ENCODE assay signal across 9 cellular contexts in the genomic region with DNA sequence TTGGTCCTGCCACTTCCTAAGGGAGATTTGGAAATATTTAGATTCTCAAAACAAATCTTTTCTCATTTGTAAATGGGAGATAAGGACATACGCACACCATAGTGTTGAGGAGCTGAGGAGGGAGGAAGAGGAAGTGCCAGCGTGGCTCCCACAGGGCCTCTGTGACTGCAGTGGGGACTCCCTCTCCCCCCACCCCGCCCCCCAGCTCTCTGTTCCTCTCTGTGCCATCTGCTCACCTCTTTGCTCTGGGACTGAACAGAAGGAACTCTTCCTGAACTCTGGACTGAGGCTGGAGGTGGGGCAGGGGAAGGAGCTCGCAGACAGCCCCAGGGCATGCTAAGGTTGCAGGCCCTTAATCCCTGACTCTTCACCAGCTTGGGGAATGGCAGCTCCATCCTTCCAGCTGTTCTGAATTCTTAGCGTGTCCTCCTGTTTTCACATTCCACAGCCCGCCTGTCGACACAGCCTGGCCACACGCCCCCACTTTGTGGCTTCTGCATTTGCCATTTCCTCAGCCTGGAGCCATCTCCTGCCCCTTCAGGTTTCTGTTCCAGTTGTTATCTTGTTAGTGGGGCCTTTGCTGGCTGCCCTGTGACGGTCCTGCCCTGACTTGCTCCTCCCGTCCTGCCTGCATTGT. TPM values are rescaled to one million over a fixed set of nuclear protein-coding genes. Genes with fewer than 3 reads are reported as not detected.
DNase-seq lines count a peak whose midpoint lies in the region; ATAC-seq and TF ChIP-seq lines count a peak whose summit lies in the region.
"Had no signal": no experiment of that assay in that cellular context is flagged by ENCODE, and none has a peak within 500 bp of the region (broad histone marks: within the 10 kb centered on the region; RNA-seq: fewer than 3 reads in every experiment).

No MANE protein-coding gene starts in this region.

- 78 to 83% methylated on average over 1 to 10 of the region's 10 CpGs for WGBS in transverse colon (ENCODE audit: low coverage in 1 of 2), 2 donors

- H3K9me3 ChIP-seq in right atrium auricular region (no peaks in the 10 kb centered on the region), T-helper 17 cell (ENCODE audit: control insufficient read depth, low read length, poor library complexity, severe bottlenecking) (no peaks in the 10 kb centered on the region), left ventricle myocardium inferior (replicated peaks) (no peaks in the 10 kb centered on the region), transverse colon (no peaks in the 10 kb centered on the region)

- no peak overlapping the region for H3K4me3 Mint-ChIP-seq in T-helper 17 cell
- H3K4me3 Mint-ChIP-seq: activated CD4-positive, alpha-beta memory T cell treated with anti-CD3 and anti-CD28 coated beads for 36 hours had no signal

- no peaks in the 10 kb centered on the region for H3K4me1 ChIP-seq in right atrium auricular region
- no peaks in the 10 kb centered on the region for H3K4me1 ChIP-seq in left ventricle myocardium inferior
- no peaks in the 10 kb centered on the region for H3K4me1 ChIP-seq in transverse colon

- H3K4me3 ChIP-seq in right atrium auricular region (no peak overlapping the region), left ventricle myocardium inferior (no peak overlapping the region), transverse colon (no peak overlapping the region)

- DNase-seq in Right ventricle myocardium superior (peak; percentile 64), right atrium auricular region (ENCODE audit: low spot score) (no peak), T-helper 17 cell (no peak), left ventricle myocardium inferior (peak; percentile 36), transverse colon (peak; percentile 25), DMS53 treated with DMSO at 0.1 percent for 48 hours (lab: John Stamatoyannopoulos, UW; ENCODE audit: unreplicated experiment) (no peak), T-helper 1 cell (no peak)
- DNase-seq: activated CD4-positive, alpha-beta memory T cell treated with anti-CD3 and anti-CD28 coated beads for 36 hours had no signal

- no peak for TF ChIP-seq POLR2A in transverse colon (IDR thresholded peaks at IDR 0.05)

- H3K27me3 ChIP-seq in right atrium auricular region (no peaks in the 10 kb centered on the region), left ventricle myocardium inferior (ENCODE audit: low read depth) (no peaks in the 10 kb centered on the region), transverse colon (no peaks in the 10 kb centered on the region)

- H3K4me1 Mint-ChIP-seq in T-helper 17 cell = peaks cover 5% of the 10 kb centered on the region

- H3K27ac Mint-ChIP-seq in T-helper 17 cell = peak overlapping the region; percentile 57
- H3K27ac Mint-ChIP-seq: activated CD4-positive, alpha-beta memory T cell treated with anti-CD3 and anti-CD28 coated beads for 36 hours had no signal

- peaks cover 84% of the 10 kb centered on the region for H3K36me3 ChIP-seq in right atrium auricular region
- peaks cover 97% of the 10 kb centered on the region for H3K36me3 ChIP-seq in left ventricle myocardium inferior
- H3K36me3 ChIP-seq in transverse colon = peaks cover 0 to 69% (median 32%) of the 10 kb centered on the region in 4 donors

- H3K27ac ChIP-seq in right atrium auricular region (no peak overlapping the region), left ventricle myocardium inferior (replicated peaks) (no peak overlapping the region), transverse colon (no peak overlapping the region)

- ATAC-seq in Right ventricle myocardium superior (ENCODE audit: poor library complexity) (peak; percentile 41), T-helper 17 cell (peak; percentile 38), HG03520 (IDR thresholded peaks at IDR 0.05; ENCODE audit: unreplicated experiment) (no peak)

- peaks cover 18% of the 10 kb centered on the region for H3K36me3 Mint-ChIP-seq in T-helper 17 cell (ENCODE audit: low read depth)

- TF ChIP-seq EP300 in transverse colon (IDR thresholded peaks at IDR 0.05; ENCODE audit: low read depth) = no peak

- intact Hi-C loops in Right ventricle myocardium superior (cut with DNase I) = no loop called here
- intact Hi-C loops in left ventricle myocardium inferior (cut with micrococcal nuclease) = no loop called here
- intact Hi-C loops in transverse colon (cut with DNase I; ENCODE audit: low total_unique reads) = no loop called here

- in situ Hi-C loops in transverse colon (cut with MboI; ENCODE audit: low pct_ligation_motif_present in 1 of 4, low pct_unique_long_range_greater_than_20kb in 1 of 4, low sequenced_read_pairs in 3 of 4) = no loop called here

- H3K27me3 Mint-ChIP-seq in T-helper 17 cell = no peaks in the 10 kb centered on the region
- H3K27me3 Mint-ChIP-seq: activated CD4-positive, alpha-beta memory T cell treated with anti-CD3 and anti-CD28 coated beads for 36 hours had no signal

- TF ChIP-seq CTCF in right atrium auricular region (IDR thresholded peaks at IDR 0.05) (no peak), left ventricle myocardium inferior (IDR thresholded peaks at IDR 0.05; ENCODE audit: borderline replicate concordance) (no peak), transverse colon (IDR thresholded peaks at IDR 0.05) (no peak)

RNA-seq across cellular contexts. Expression of gene DDX27, which starts 11.5 kb away (rescaled TPM):
- total RNA-seq in Right ventricle myocardium superior = 12.2 TPM
- 10 to 100 TPM; 10.2 to 20.6 TPM for total RNA-seq in right atrium auricular region
- total RNA-seq in T-helper 17 cell = 10 to 100 TPM; 84.1 to 87.5 TPM
- total RNA-seq in left ventricle myocardium inferior = 14.6 TPM
- total RNA-seq in transverse colon = 10 to 100 TPM; 13.1 to 37.0 (median 24.8) TPM

RNA-seq across cellular contexts. Expression of gene STAU1, which starts 42.6 kb away (rescaled TPM):
- total RNA-seq in Right ventricle myocardium superior (49.1 TPM), right atrium auricular region (10 to 100 TPM; 62.9 to 77.0 TPM), T-helper 17 cell (10 to 100 TPM; 45.6 to 62.5 TPM), left ventricle myocardium inferior (63.4 TPM), transverse colon (10 to 100 TPM; 66.7 to 79.7 (median 73.3) TPM)

RNA-seq across cellular contexts. Expression of gene ZNFX1, which starts 47.2 kb away (rescaled TPM):
- total RNA-seq in Right ventricle myocardium superior (19.8 TPM), right atrium auricular region (10 to 100 TPM; 20.7 to 33.6 TPM), T-helper 17 cell (10 to 100 TPM; 54.0 to 58.8 TPM), left ventricle myocardium inferior (22.2 TPM), transverse colon (10 to 100 TPM; 29.1 to 35.4 (median 33.5) TPM)

Comparison
In these comparisons a context has a peak if more than half of its experiments do, and no peak if none do; other contexts are left out.
1. DNase-seq: peak in Right ventricle myocardium superior (single experiment), left ventricle myocardium inferior (single experiment) and transverse colon (single experiment); none in right atrium auricular region (single experiment), T-helper 17 cell (0 of 3), DMS53 treated with DMSO at 0.1 percent for 48 hours (single experiment) and T-helper 1 cell (0 of 5).